ENCODE assay signal across 23 cellular contexts in genomic region chr2:39881494-39881893, GRCh38.
DNase-seq lines count a peak whose midpoint lies in the region; ATAC-seq, FAIRE-seq and TF ChIP-seq lines count a peak whose summit lies in the region.
"Had no signal": no experiment of that assay in that cellular context is flagged by ENCODE, and none has a peak within 500 bp of the region (broad histone marks: within the 10 kb centered on the region; RNA-seq: fewer than 3 reads in every experiment).

No MANE protein-coding gene starts in this region.

- intact Hi-C loops in sciatic nerve (cut with DNase I): no loop called here

- H3K23ac ChIP-seq in neuronal stem cell (ENCODE audit: low read depth, low read length, poor library complexity): no peak overlapping the region

- no peak overlapping the region for H2BK15ac ChIP-seq in neuronal stem cell (ENCODE audit: low read length)

- peak; percentile 55 for FAIRE-seq in urothelium cell line (lab: Jason Lieb, UNC)
- FAIRE-seq: colon, GM12892, small intestine had no signal

- H3K9me3 ChIP-seq in RWPE2 (ENCODE audit: severe bottlenecking) (no peaks in the 10 kb centered on the region), neuronal stem cell (replicated peaks in 1 of 2; ENCODE audit: control insufficient read depth in 2 of 2, insufficient read depth in 1 of 2, low read depth in 1 of 2, low read length in 2 of 2) (no peaks in the 10 kb centered on the region)
- H3K9me3 ChIP-seq: MG63, transverse colon had no signal

- H3K36me3 ChIP-seq in RWPE2 (ENCODE audit: low read depth): no peaks in the 10 kb centered on the region
- no peaks in the 10 kb centered on the region for H3K36me3 ChIP-seq in neuronal stem cell (replicated peaks in 1 of 2; ENCODE audit: control insufficient read depth in 2 of 2, insufficient read depth in 2 of 2, low read length in 2 of 2)
- H3K36me3 ChIP-seq: MG63, transverse colon had no signal

- H3K4me2 ChIP-seq in neuronal stem cell (ENCODE audit: insufficient read depth, low read length, poor library complexity, severe bottlenecking): no peak overlapping the region

- H4K8ac ChIP-seq in neuronal stem cell (ENCODE audit: low read depth, low read length): no peak overlapping the region

- no peak overlapping the region for H3K9ac ChIP-seq in neuronal stem cell (ENCODE audit: low read depth, low read length, poor library complexity)

- no peak overlapping the region for H3K4ac ChIP-seq in neuronal stem cell (ENCODE audit: low read length)

- POLR2A ChIA-PET in HEK293T (lab: Yijun Ruan, JAX): no interaction called here

- H3K4me3 ChIP-seq in RWPE2 (ENCODE audit: severe bottlenecking) (no peak overlapping the region), neuronal stem cell (ENCODE audit: low read length in 2 of 2) (no peak overlapping the region)
- H3K4me3 ChIP-seq: MG63, transverse colon had no signal

- H3K27me3 ChIP-seq in RWPE2 (ENCODE audit: insufficient read depth, poor library complexity, severe bottlenecking): no peaks in the 10 kb centered on the region
- no peaks in the 10 kb centered on the region for H3K27me3 ChIP-seq in foreskin keratinocyte
- no peaks in the 10 kb centered on the region for H3K27me3 ChIP-seq in neuronal stem cell (ENCODE audit: control insufficient read depth in 3 of 3, insufficient read depth in 3 of 3, low read depth in 1 of 3, low read length in 3 of 3)
- H3K27me3 ChIP-seq: MG63, transverse colon had no signal

- no peak overlapping the region for H2BK12ac ChIP-seq in neuronal stem cell (ENCODE audit: low read length)

- no peak overlapping the region for H2AFZ ChIP-seq in neuronal stem cell (ENCODE audit: low read length)

- H3K79me1 ChIP-seq in neuronal stem cell (ENCODE audit: low read depth, low read length): no peaks in the 10 kb centered on the region

- H3K27ac ChIP-seq in RWPE2 (ENCODE audit: poor library complexity, severe bottlenecking) (no peak overlapping the region), foreskin keratinocyte (no peak overlapping the region), neuronal stem cell (replicated peaks; ENCODE audit: low read length) (no peak overlapping the region)
- H3K27ac ChIP-seq: RWPE1 had no signal

- peak; percentile 85 for ATAC-seq in RWPE2 (ENCODE audit: low read depth)
- peak; percentile 57 for ATAC-seq in foreskin keratinocyte
- ATAC-seq in sciatic nerve: no peak
- ATAC-seq: left lobe of liver had no signal

- DNase-seq in HT1080 (ENCODE audit: low read depth) (peak; percentile 63), RWPE2 (ENCODE audit: low spot score) (no peak), foreskin keratinocyte (peak; percentile 49 to 54), urothelium cell line (ENCODE audit: low spot score) (no peak), neuronal stem cell (ENCODE audit: low spot score) (no peak), HEK293T (ENCODE audit: extremely low spot score) (no peak), sciatic nerve (ENCODE audit: low spot score) (no peak)
- DNase-seq: activated CD4-positive, alpha-beta memory T cell treated with anti-CD3 and anti-CD28 coated beads for 36 hours; activated CD8-positive, alpha-beta memory T cell treated with anti-CD3 and anti-CD28 coated beads, Interleukin-2, amount 50 U/mL, for 48 hours; Calu3; effector CD8-positive, alpha-beta T cell; hippocampal formation; MG63; naive B cell; NCI-H2029 treated with DMSO at 0.1 percent for 48 hours; NCI-H82; small intestine; T-helper 1 cell; transverse colon had no signal

- H3K18ac ChIP-seq in neuronal stem cell (ENCODE audit: low read length): no peak overlapping the region

- H3K4me1 ChIP-seq in RWPE2 (ENCODE audit: insufficient read depth, poor library complexity, severe bottlenecking) (peaks cover 5% of the 10 kb centered on the region), foreskin keratinocyte (no peaks in the 10 kb centered on the region), neuronal stem cell (ENCODE audit: control insufficient read depth in 2 of 2, insufficient read depth in 1 of 2, low read depth in 1 of 2, low read length in 2 of 2) (no peaks in the 10 kb centered on the region)
- H3K4me1 ChIP-seq: transverse colon had no signal

- no peak overlapping the region for H3K14ac ChIP-seq in neuronal stem cell (ENCODE audit: low read length)

- CTCF ChIA-PET in HEK293T (lab: Yijun Ruan, JAX): no interaction called here

- no peak overlapping the region for H4K91ac ChIP-seq in neuronal stem cell (ENCODE audit: low read depth, low read length, poor library complexity)

- TF ChIP-seq CTCF in RWPE2 (IDR thresholded peaks at IDR 0.05; ENCODE audit: poor library complexity, severe bottlenecking) (no peak), foreskin keratinocyte (conservative IDR thresholded peaks at IDR 0.05) (no peak)

- H2BK120ac ChIP-seq in neuronal stem cell (ENCODE audit: low read depth, low read length): no peak overlapping the region

- H2AK5ac ChIP-seq in neuronal stem cell (ENCODE audit: low read depth, low read length): no peak overlapping the region

- H2BK5ac ChIP-seq in neuronal stem cell (ENCODE audit: low read length): no peak overlapping the region

TF ChIP-seq in HEK293T, 16 proteins besides CTCF, POLR2A, EP300 and RAD21:
- TF ChIP-seq ARNT (IDR thresholded peaks at IDR 0.05): no peak
- no peak for TF ChIP-seq L3MBTL2 (conservative IDR thresholded peaks at IDR 0.05)
- TF ChIP-seq FOXA1 (IDR thresholded peaks at IDR 0.05): no peak
- no peak for TF ChIP-seq FOXM1 (IDR thresholded peaks at IDR 0.05; ENCODE audit: borderline replicate concordance)

Comparison
In these comparisons a context has a peak if more than half of its experiments do, and no peak if none do; other contexts are left out.
1. DNase-seq: peak in HT1080 (single experiment) and foreskin keratinocyte (2 of 2); none in RWPE2 (single experiment), urothelium cell line (single experiment), neuronal stem cell (single experiment), HEK293T (single experiment) and sciatic nerve (single experiment).